Comparison of ENCODE assay signal across 8 cellular contexts in genomic region chr3:179146911-179147570, GRCh38. TPM values are rescaled to one million over a fixed set of nuclear protein-coding genes. Genes with fewer than 3 reads are reported as not detected.
DNase-seq lines count a peak whose midpoint lies in the region; ATAC-seq and TF ChIP-seq lines count a peak whose summit lies in the region.

No MANE protein-coding gene starts in this region.

- peaks cover 18% of the 10 kb centered on the region for H3K79me2 ChIP-seq in mesendoderm (ENCODE audit: control insufficient read depth, insufficient read depth, low read length)

- no peak overlapping the region for H3K23ac ChIP-seq in mesendoderm (ENCODE audit: low read length)

- H3K4me3 ChIP-seq in mesendoderm (ENCODE audit: low read length), result peak overlapping the region; percentile 91
- H3K4me3 ChIP-seq in urinary bladder (ENCODE audit: low read depth, low read length), result peak overlapping the region; percentile 93

- ATAC-seq in HG02884 (IDR thresholded peaks at IDR 0.05; ENCODE audit: unreplicated experiment), result peak; percentile 17

- DNase-seq in AG09319 (ENCODE audit: extremely low read depth, low read depth) (no peak), NCI-H1436 treated with DMSO at 0.1 percent for 48 hours (lab: John Stamatoyannopoulos, UW) (peak; percentile 43), SW480 (ENCODE audit: low spot score) (peak; percentile 84), endothelial cell (ENCODE audit: low spot score) (peak; percentile 25), mesendoderm (peak; percentile 86)

- peaks cover 4% of the 10 kb centered on the region for H3K36me3 Mint-ChIP-seq in endothelial cell (ENCODE audit: low read depth, unreplicated experiment)

- H3K4me1 ChIP-seq in mesendoderm (ENCODE audit: control insufficient read depth, low read depth, low read length) (no peaks in the 10 kb centered on the region), urinary bladder (ENCODE audit: insufficient read depth) (no peaks in the 10 kb centered on the region)

- no peak overlapping the region for H4K8ac ChIP-seq in mesendoderm (ENCODE audit: low read depth, low read length)

- H3K79me1 ChIP-seq in mesendoderm (ENCODE audit: low read length), result peaks cover 3% of the 10 kb centered on the region

- H3K18ac ChIP-seq in mesendoderm (ENCODE audit: low read length), result no peak overlapping the region

- WGBS in mesendoderm (ENCODE audit: extremely low coverage, insufficient coverage, low lambda C conversion rate), result no CpG with 5 or more reads among the region's 18 CpGs
- WGBS in urinary bladder, result 3% methylated on average over 18 of the region's 18 CpGs

- peaks cover 16% of the 10 kb centered on the region for H3K27me3 Mint-ChIP-seq in endothelial cell (ENCODE audit: unreplicated experiment)

- no peaks in the 10 kb centered on the region for H3K36me3 ChIP-seq in mesendoderm (ENCODE audit: control insufficient read depth, insufficient read depth, low read length)
- H3K36me3 ChIP-seq in urinary bladder (ENCODE audit: insufficient read depth), result no peaks in the 10 kb centered on the region

- H3K27ac Mint-ChIP-seq in endothelial cell (ENCODE audit: unreplicated experiment), result no peak overlapping the region

- H2BK120ac ChIP-seq in mesendoderm (ENCODE audit: low read depth, low read length), result no peak overlapping the region

- peak overlapping the region; percentile 73 for H3K4me2 ChIP-seq in mesendoderm (ENCODE audit: low read length)

- H4K5ac ChIP-seq in mesendoderm (ENCODE audit: low read length), result no peak overlapping the region

- peak overlapping the region; percentile 71 for H3K9ac ChIP-seq in mesendoderm (ENCODE audit: low read length)

- TF ChIP-seq CTCF in AG09319 (IDR thresholded peaks at IDR 0.05; ENCODE audit: low read depth, low read length) (peak; percentile 57), GM12872 (IDR thresholded peaks at IDR 0.05; ENCODE audit: insufficient read depth, low read depth, low read length) (peak; percentile 61; the same call in 2 of the 3 replicates), endothelial cell (IDR thresholded peaks at IDR 0.05; ENCODE audit: unreplicated experiment) (peak; percentile 66)

- no peak overlapping the region for H2BK5ac ChIP-seq in mesendoderm (ENCODE audit: low read length)

- H3K27ac ChIP-seq in mesendoderm (ENCODE audit: low read depth, low read length) (no peak overlapping the region), urinary bladder (ENCODE audit: low read depth) (peak overlapping the region; percentile 81)

- no peaks in the 10 kb centered on the region for H3K27me3 ChIP-seq in mesendoderm (ENCODE audit: insufficient read depth, low read length, poor library complexity)

- no peak overlapping the region for H2BK15ac ChIP-seq in mesendoderm (replicated peaks; ENCODE audit: low read depth)

- no peak overlapping the region for H3K4me3 Mint-ChIP-seq in endothelial cell (ENCODE audit: unreplicated experiment)

- H3K4me1 Mint-ChIP-seq in endothelial cell (ENCODE audit: unreplicated experiment), result peaks cover 28% of the 10 kb centered on the region

- no peak overlapping the region for H2AK5ac ChIP-seq in mesendoderm (ENCODE audit: low read length)

- no peak overlapping the region for H3K4ac ChIP-seq in mesendoderm (ENCODE audit: low read depth, low read length)

- no peaks in the 10 kb centered on the region for H3K9me3 Mint-ChIP-seq in endothelial cell (ENCODE audit: unreplicated experiment)

- no peak overlapping the region for H3K56ac ChIP-seq in mesendoderm (ENCODE audit: low read length)

RNA-seq across cellular contexts. Expression of gene PIK3CA, which starts 1.1 kb away (rescaled TPM):
- 26.7 TPM for total RNA-seq in endothelial cell (ENCODE audit: unreplicated experiment)
- polyA plus RNA-seq in mesendoderm (2013, experiment 1 of 2), result 6.0 TPM
- 6.4 TPM for polyA plus RNA-seq in mesendoderm (2013, experiment 2 of 2)
- total RNA-seq in urinary bladder, result 61.2 TPM
- 14.8 TPM for polyA plus RNA-seq in urinary bladder
